ENCODE assay signal across 1 cellular context in the genomic region with DNA sequence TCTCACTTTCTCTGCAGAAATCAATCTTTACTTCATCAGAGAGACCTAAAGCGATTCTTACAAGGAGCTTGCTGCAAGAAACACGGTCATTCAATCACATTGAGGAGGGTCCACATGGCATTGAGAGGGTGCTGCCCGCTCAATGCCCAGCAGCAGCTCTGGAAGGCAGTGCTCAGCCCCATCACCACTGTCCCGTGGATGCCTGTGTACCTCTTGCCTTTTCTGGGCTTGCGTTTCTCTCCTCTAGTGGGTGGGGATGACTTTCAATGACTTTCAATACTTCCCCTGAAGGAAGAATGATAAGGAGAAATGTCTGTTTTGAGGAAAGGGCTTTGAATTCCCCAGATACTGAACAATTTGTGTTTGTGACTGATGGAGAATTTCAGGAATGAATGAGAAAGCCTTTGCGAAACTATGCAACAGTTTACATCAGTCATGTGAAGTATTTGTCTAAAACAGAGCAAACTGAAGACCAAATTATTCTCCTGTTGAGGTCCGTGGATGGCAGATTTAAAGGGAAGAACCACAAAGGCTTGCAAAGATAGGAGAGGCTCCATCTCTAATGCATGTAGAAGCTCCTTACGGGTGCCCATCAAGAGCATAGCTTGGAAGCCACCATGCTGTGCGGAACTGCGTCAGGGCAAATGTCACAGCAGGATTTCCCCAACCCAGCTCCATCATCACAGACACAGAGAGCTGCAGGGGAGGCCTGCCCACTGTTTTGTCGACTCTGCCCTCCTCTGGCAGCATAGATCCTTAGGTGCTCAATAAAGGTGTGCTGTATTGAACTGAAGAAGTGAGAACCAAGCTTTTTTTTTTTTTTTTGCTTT.
TF ChIP-seq lines count a peak whose summit lies in the region.

No MANE protein-coding gene starts in this region.

TF ChIP-seq in HepG2, 621 proteins besides CTCF, POLR2A, EP300 and RAD21 (continued from another document and continues in another):
- TF ChIP-seq TIGD3 (CRISPR knock-in tag; IDR thresholded peaks at IDR 0.05; ENCODE audit: borderline replicate concordance) = no peak
- TF ChIP-seq SP1 (IDR thresholded peaks at IDR 0.05) = no peak
- no peak for TF ChIP-seq SP1 (CRISPR knock-in tag; IDR thresholded peaks at IDR 0.05)
- TF ChIP-seq, protein P1, sequence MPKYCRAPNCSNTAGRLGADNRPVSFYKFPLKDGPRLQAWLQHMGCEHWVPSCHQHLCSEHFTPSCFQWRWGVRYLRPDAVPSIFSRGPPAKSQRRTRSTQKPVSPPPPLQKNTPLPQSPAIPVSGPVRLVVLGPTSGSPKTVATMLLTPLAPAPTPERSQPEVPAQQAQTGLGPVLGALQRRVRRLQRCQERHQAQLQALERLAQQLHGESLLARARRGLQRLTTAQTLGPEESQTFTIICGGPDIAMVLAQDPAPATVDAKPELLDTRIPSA (CRISPR knock-in tag; IDR thresholded peaks at IDR 0.05; ENCODE audit: borderline replicate concordance) = no peak
- no peak for TF ChIP-seq FOXO4 (CRISPR knock-in tag; conservative IDR thresholded peaks at IDR 0.05)
- peak; percentile 72 for TF ChIP-seq NCOA2 (CRISPR knock-in tag; IDR thresholded peaks at IDR 0.05)
- TF ChIP-seq PAXIP1 (CRISPR knock-in tag; conservative IDR thresholded peaks at IDR 0.05) = peak; percentile 23; the same call in 1 of the 2 replicates
- TF ChIP-seq, protein P2, sequence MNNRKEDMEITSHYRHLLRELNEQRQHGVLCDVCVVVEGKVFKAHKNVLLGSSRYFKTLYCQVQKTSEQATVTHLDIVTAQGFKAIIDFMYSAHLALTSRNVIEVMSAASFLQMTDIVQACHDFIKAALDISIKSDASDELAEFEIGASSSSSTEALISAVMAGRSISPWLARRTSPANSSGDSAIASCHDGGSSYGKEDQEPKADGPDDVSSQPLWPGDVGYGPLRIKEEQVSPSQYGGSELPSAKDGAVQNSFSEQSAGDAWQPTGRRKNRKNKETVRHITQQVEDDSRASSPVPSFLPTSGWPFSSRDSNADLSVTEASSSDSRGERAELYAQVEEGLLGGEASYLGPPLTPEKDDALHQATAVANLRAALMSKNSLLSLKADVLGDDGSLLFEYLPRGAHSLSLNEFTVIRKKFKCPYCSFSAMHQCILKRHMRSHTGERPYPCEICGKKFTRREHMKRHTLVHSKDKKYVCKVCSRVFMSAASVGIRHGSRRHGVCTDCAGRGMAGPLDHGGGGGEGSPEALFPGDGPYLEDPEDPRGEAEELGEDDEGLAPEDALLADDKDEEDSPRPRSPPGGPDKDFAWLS (CRISPR knock-in tag; IDR thresholded peaks at IDR 0.05; ENCODE audit: borderline replicate concordance) = no peak
- TF ChIP-seq, protein P3, sequence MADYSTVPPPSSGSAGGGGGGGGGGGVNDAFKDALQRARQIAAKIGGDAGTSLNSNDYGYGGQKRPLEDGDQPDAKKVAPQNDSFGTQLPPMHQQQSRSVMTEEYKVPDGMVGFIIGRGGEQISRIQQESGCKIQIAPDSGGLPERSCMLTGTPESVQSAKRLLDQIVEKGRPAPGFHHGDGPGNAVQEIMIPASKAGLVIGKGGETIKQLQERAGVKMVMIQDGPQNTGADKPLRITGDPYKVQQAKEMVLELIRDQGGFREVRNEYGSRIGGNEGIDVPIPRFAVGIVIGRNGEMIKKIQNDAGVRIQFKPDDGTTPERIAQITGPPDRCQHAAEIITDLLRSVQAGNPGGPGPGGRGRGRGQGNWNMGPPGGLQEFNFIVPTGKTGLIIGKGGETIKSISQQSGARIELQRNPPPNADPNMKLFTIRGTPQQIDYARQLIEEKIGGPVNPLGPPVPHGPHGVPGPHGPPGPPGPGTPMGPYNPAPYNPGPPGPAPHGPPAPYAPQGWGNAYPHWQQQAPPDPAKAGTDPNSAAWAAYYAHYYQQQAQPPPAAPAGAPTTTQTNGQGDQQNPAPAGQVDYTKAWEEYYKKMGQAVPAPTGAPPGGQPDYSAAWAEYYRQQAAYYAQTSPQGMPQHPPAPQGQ (CRISPR knock-in tag; IDR thresholded peaks at IDR 0.05; ENCODE audit: borderline replicate concordance) = no peak
- TF ChIP-seq ZNF761 (CRISPR knock-in tag; conservative IDR thresholded peaks at IDR 0.05) = no peak
- TF ChIP-seq, protein P4, sequence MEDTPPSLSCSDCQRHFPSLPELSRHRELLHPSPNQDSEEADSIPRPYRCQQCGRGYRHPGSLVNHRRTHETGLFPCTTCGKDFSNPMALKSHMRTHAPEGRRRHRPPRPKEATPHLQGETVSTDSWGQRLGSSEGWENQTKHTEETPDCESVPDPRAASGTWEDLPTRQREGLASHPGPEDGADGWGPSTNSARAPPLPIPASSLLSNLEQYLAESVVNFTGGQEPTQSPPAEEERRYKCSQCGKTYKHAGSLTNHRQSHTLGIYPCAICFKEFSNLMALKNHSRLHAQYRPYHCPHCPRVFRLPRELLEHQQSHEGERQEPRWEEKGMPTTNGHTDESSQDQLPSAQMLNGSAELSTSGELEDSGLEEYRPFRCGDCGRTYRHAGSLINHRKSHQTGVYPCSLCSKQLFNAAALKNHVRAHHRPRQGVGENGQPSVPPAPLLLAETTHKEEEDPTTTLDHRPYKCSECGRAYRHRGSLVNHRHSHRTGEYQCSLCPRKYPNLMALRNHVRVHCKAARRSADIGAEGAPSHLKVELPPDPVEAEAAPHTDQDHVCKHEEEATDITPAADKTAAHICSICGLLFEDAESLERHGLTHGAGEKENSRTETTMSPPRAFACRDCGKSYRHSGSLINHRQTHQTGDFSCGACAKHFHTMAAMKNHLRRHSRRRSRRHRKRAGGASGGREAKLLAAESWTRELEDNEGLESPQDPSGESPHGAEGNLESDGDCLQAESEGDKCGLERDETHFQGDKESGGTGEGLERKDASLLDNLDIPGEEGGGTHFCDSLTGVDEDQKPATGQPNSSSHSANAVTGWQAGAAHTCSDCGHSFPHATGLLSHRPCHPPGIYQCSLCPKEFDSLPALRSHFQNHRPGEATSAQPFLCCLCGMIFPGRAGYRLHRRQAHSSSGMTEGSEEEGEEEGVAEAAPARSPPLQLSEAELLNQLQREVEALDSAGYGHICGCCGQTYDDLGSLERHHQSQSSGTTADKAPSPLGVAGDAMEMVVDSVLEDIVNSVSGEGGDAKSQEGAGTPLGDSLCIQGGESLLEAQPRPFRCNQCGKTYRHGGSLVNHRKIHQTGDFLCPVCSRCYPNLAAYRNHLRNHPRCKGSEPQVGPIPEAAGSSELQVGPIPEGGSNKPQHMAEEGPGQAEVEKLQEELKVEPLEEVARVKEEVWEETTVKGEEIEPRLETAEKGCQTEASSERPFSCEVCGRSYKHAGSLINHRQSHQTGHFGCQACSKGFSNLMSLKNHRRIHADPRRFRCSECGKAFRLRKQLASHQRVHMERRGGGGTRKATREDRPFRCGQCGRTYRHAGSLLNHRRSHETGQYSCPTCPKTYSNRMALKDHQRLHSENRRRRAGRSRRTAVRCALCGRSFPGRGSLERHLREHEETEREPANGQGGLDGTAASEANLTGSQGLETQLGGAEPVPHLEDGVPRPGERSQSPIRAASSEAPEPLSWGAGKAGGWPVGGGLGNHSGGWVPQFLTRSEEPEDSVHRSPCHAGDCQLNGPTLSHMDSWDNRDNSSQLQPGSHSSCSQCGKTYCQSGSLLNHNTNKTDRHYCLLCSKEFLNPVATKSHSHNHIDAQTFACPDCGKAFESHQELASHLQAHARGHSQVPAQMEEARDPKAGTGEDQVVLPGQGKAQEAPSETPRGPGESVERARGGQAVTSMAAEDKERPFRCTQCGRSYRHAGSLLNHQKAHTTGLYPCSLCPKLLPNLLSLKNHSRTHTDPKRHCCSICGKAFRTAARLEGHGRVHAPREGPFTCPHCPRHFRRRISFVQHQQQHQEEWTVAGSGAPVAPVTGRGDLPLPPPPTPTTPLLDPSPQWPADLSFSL (CRISPR knock-in tag; IDR thresholded peaks at IDR 0.05) = no peak
- peak; percentile 87 for TF ChIP-seq CEBPG (CRISPR knock-in tag; IDR thresholded peaks at IDR 0.05)
- no peak for TF ChIP-seq ZNF546 (CRISPR knock-in tag; conservative IDR thresholded peaks at IDR 0.05)
- no peak for TF ChIP-seq NFE2L1 (CRISPR knock-in tag; IDR thresholded peaks at IDR 0.05; ENCODE audit: borderline replicate concordance)
- no peak for TF ChIP-seq ZNF484 (CRISPR knock-in tag; IDR thresholded peaks at IDR 0.05; ENCODE audit: borderline replicate concordance, low read depth)
- no peak for TF ChIP-seq POLR2AphosphoS2 (IDR thresholded peaks at IDR 0.05; ENCODE audit: low read depth, low read length)
- no peak for TF ChIP-seq ZSCAN25 (CRISPR knock-in tag; IDR thresholded peaks at IDR 0.05)
- no peak for TF ChIP-seq PRPF4 (IDR thresholded peaks at IDR 0.05; ENCODE audit: low read depth, low read length, poor library complexity, severe bottlenecking)
- TF ChIP-seq CEBPB (IDR thresholded peaks at IDR 0.05; ENCODE audit: borderline replicate concordance, low read depth, low read length) = peak; percentile 73; the same call in 1 of the 2 replicates
- no peak for TF ChIP-seq GZF1 (CRISPR knock-in tag; IDR thresholded peaks at IDR 0.05)
- no peak for TF ChIP-seq ZNF784 (CRISPR knock-in tag; IDR thresholded peaks at IDR 0.05; ENCODE audit: borderline replicate concordance)
- no peak for TF ChIP-seq MLXIP (CRISPR knock-in tag; IDR thresholded peaks at IDR 0.05; ENCODE audit: borderline replicate concordance)
- peak; percentile 17; the same call in 1 of the 2 replicates for TF ChIP-seq SOX5 (CRISPR knock-in tag; IDR thresholded peaks at IDR 0.05; ENCODE audit: borderline replicate concordance)
- 0 out of 2 replicates have a peak, but pooled peaks have one; percentile 48 for TF ChIP-seq ZNF878 (CRISPR knock-in tag; IDR thresholded peaks at IDR 0.05)
- TF ChIP-seq ZNF235 (CRISPR knock-in tag; IDR thresholded peaks at IDR 0.05; ENCODE audit: borderline replicate concordance) = no peak
- peak; percentile 52 for TF ChIP-seq FOXA3 (CRISPR knock-in tag; IDR thresholded peaks at IDR 0.05)
- no peak for TF ChIP-seq NFIB (CRISPR knock-in tag; IDR thresholded peaks at IDR 0.05; ENCODE audit: borderline replicate concordance)
- TF ChIP-seq RFX1 (IDR thresholded peaks at IDR 0.05) = no peak
- no peak for TF ChIP-seq MEIS1 (CRISPR knock-in tag; IDR thresholded peaks at IDR 0.05; ENCODE audit: borderline replicate concordance)
- no peak for TF ChIP-seq ARNT (IDR thresholded peaks at IDR 0.05)
- TF ChIP-seq ZNF224 (CRISPR knock-in tag; IDR thresholded peaks at IDR 0.05) = no peak
- TF ChIP-seq REXO4 (CRISPR knock-in tag; IDR thresholded peaks at IDR 0.05; ENCODE audit: borderline replicate concordance) = no peak
